Comparison of ENCODE assay signal across 19 cellular contexts in genomic region chrX:20418809-20419208, GRCh38.
DNase-seq lines count a peak whose midpoint lies in the region; ATAC-seq and TF ChIP-seq lines count a peak whose summit lies in the region.
"Had no signal": no experiment of that assay in that cellular context is flagged by ENCODE, and none has a peak within 500 bp of the region (broad histone marks: within the 10 kb centered on the region; RNA-seq: fewer than 3 reads in every experiment).

No MANE protein-coding gene starts in this region.

- no peaks in the 10 kb centered on the region for H3K9me3 ChIP-seq in CD8-positive, alpha-beta memory T cell (ENCODE audit: low read length)
- no peaks in the 10 kb centered on the region for H3K9me3 ChIP-seq in breast epithelium
- H3K9me3 ChIP-seq: BE2C, uterus had no signal

- no peak for DNase-seq in CD8-positive, alpha-beta memory T cell
- no peak for DNase-seq in immature natural killer cell
- DNase-seq in stimulated activated CD4-positive, alpha-beta T cell treated with anti-CD3 and anti-CD28 coated beads, Interleukin-2, amount 100 ng/mL, for 48 hours = no peak
- DNase-seq in NCI-H526 treated with DMSO at 0.1 percent for 48 hours (lab: John Stamatoyannopoulos, UW) = no peak
- no peak for DNase-seq in CD1c-positive myeloid dendritic cell (ENCODE audit: extremely low spot score)
- DNase-seq in breast epithelium (ENCODE audit: low spot score in 2 of 2) = no peak
- DNase-seq: activated CD8-positive, alpha-beta memory T cell treated with anti-CD3 and anti-CD28 coated beads, Interleukin-2, amount 50 U/mL, for 4 hours; amniotic stem cell; BE2C; erythroblast; IMR-90; kidney glomerular epithelial cell; NCI-H1105; NCI-H446; stimulated activated CD4-positive, alpha-beta T cell treated with anti-CD3 and anti-CD28 coated beads, Interleukin-2, amount 100 ng/mL, for 24 hours; uterus had no signal

- peak overlapping the region; percentile 53 to 94 (median 82) for H3K27ac Mint-ChIP-seq in CD8-positive, alpha-beta memory T cell
- peak overlapping the region; percentile 43 to 91 (median 86) for H3K27ac Mint-ChIP-seq in immature natural killer cell
- H3K27ac Mint-ChIP-seq: nephron had no signal

- no peaks in the 10 kb centered on the region for H3K36me3 ChIP-seq in CD8-positive, alpha-beta memory T cell (ENCODE audit: insufficient read depth, low read length)
- H3K36me3 ChIP-seq in breast epithelium = no peaks in the 10 kb centered on the region
- H3K36me3 ChIP-seq: BE2C, uterus had no signal

- H3K4me3 ChIP-seq in CD8-positive, alpha-beta memory T cell (ENCODE audit: low read length) = no peak overlapping the region
- no peak overlapping the region for H3K4me3 ChIP-seq in breast epithelium
- H3K4me3 ChIP-seq: uterus had no signal

- H3K27ac ChIP-seq in CD8-positive, alpha-beta memory T cell (ENCODE audit: low read depth, low read length) = no peak overlapping the region
- H3K27ac ChIP-seq in breast epithelium = no peak overlapping the region
- H3K27ac ChIP-seq: uterus had no signal

- no peak for TF ChIP-seq CTCF in breast epithelium (IDR thresholded peaks at IDR 0.05)

- ATAC-seq in GM19395 (IDR thresholded peaks at IDR 0.05; ENCODE audit: unreplicated experiment) (peak; percentile 39), HG03354 (IDR thresholded peaks at IDR 0.05; ENCODE audit: poor library complexity, severe bottlenecking, unreplicated experiment) (peak; percentile 30)

- POLR2A ChIA-PET in CD8-positive, alpha-beta memory T cell (lab: Charles Lee) = interaction anchor here (0.6 kb wide), 1 partner anchor 152 kb away, joined by 9 read pairs; no protein-coding TSS in a partner anchor

- TF ChIP-seq POLR2A in breast epithelium (IDR thresholded peaks at IDR 0.05) = no peak

- H3K27me3 ChIP-seq in CD8-positive, alpha-beta memory T cell (ENCODE audit: insufficient read depth, low read length, poor library complexity, severe bottlenecking) = no peaks in the 10 kb centered on the region
- peaks cover 0 to 24% of the 10 kb centered on the region in 2 donors for H3K27me3 ChIP-seq in breast epithelium
- H3K27me3 ChIP-seq: BE2C, uterus had no signal

- peak overlapping the region in 4 of 7 donors; percentile 1 to 55 (median 24) for H3K4me3 Mint-ChIP-seq in CD8-positive, alpha-beta memory T cell
- H3K4me3 Mint-ChIP-seq in immature natural killer cell = peak overlapping the region in 4 of 5 donors; percentile 14 to 55 (median 30)
- H3K4me3 Mint-ChIP-seq: nephron had no signal

- CTCF ChIA-PET in CD8-positive, alpha-beta memory T cell (lab: Charles Lee) = interaction anchor here (1.0 to 1.1 kb wide), 2 partner anchors 16 to 19 kb away, joined by 3 read pairs; no protein-coding TSS in a partner anchor

- intact Hi-C loops in breast epithelium (cut with DNase I; ENCODE audit: low total_unique reads) = no loop called here

- no peaks in the 10 kb centered on the region for H3K36me3 Mint-ChIP-seq in CD8-positive, alpha-beta memory T cell
- H3K36me3 Mint-ChIP-seq in immature natural killer cell = no peaks in the 10 kb centered on the region

- peaks cover 0 to 6% of the 10 kb centered on the region in 2 donors for H3K27me3 Mint-ChIP-seq in CD8-positive, alpha-beta memory T cell
- H3K27me3 Mint-ChIP-seq in immature natural killer cell (ENCODE audit: low read depth in 3 of 3) = peaks cover 0 to 1% (median 0%) of the 10 kb centered on the region in 3 donors

- no peaks in the 10 kb centered on the region for H3K9me3 Mint-ChIP-seq in CD8-positive, alpha-beta memory T cell
- H3K9me3 Mint-ChIP-seq in immature natural killer cell = no peaks in the 10 kb centered on the region

- peaks cover 31% of the 10 kb centered on the region for H3K4me1 ChIP-seq in CD8-positive, alpha-beta memory T cell (ENCODE audit: insufficient read depth, low read length)
- no peaks in the 10 kb centered on the region for H3K4me1 ChIP-seq in breast epithelium
- H3K4me1 ChIP-seq: BE2C, uterus had no signal

- H3K4me1 Mint-ChIP-seq in CD8-positive, alpha-beta memory T cell = peaks cover 25 to 42% (median 36%) of the 10 kb centered on the region in 3 donors
- peaks cover 28 to 35% of the 10 kb centered on the region in 2 donors for H3K4me1 Mint-ChIP-seq in immature natural killer cell
- H3K4me1 Mint-ChIP-seq: nephron had no signal
